Comparison of ENCODE assay signal across 1 cellular context in genomic region chr14:49767473-49768300, GRCh38.
TF ChIP-seq lines count a peak whose summit lies in the region.

Gene KLHDC2 (plus strand): TSS chr14:49768153. CDS start chr14:49768469, 316 bp downstream.

TF ChIP-seq in GM12878, 131 proteins besides CTCF, POLR2A, EP300 and RAD21 (continued from another document):
- TF ChIP-seq REST (IDR thresholded peaks at IDR 0.05; ENCODE audit: low read depth, low read length) (no peak), MEF2A (IDR thresholded peaks at IDR 0.05; ENCODE audit: insufficient read depth, low read depth, low read length) (0 out of 2 replicates have a peak, but pooled peaks have one; percentile 34), CUX1 (IDR thresholded peaks at IDR 0.05; ENCODE audit: insufficient replicate concordance, low read depth, low read length) (no peak)
